ENCODE assay signal across 1 cellular context in genomic region chr2:37226863-37227262, GRCh38.
TF ChIP-seq lines count a peak whose summit lies in the region.

No MANE protein-coding gene starts in this region.

TF ChIP-seq in H1, 55 proteins besides CTCF, POLR2A, EP300 and RAD21:
- TF ChIP-seq GABPA (IDR thresholded peaks at IDR 0.05; ENCODE audit: borderline replicate concordance, insufficient read depth, low read length) (no peak), SIX5 (IDR thresholded peaks at IDR 0.05; ENCODE audit: low read depth, low read length) (no peak), TBP (IDR thresholded peaks at IDR 0.05; ENCODE audit: low read depth, low read length) (no peak), HDAC6 (IDR thresholded peaks at IDR 0.05; ENCODE audit: low read depth, low read length) (no peak), FOSL1 (IDR thresholded peaks at IDR 0.05; ENCODE audit: insufficient read depth, low read depth, low read length) (no peak), BACH1 (IDR thresholded peaks at IDR 0.05; ENCODE audit: low read length) (no peak), EZH2 (IDR thresholded peaks at IDR 0.05; ENCODE audit: low read depth, low read length, severe bottlenecking) (no peak)
TF ChIP-seq in H1: peak in this region for 0.
